ENCODE assay signal across 9 cellular contexts in the genomic region with DNA sequence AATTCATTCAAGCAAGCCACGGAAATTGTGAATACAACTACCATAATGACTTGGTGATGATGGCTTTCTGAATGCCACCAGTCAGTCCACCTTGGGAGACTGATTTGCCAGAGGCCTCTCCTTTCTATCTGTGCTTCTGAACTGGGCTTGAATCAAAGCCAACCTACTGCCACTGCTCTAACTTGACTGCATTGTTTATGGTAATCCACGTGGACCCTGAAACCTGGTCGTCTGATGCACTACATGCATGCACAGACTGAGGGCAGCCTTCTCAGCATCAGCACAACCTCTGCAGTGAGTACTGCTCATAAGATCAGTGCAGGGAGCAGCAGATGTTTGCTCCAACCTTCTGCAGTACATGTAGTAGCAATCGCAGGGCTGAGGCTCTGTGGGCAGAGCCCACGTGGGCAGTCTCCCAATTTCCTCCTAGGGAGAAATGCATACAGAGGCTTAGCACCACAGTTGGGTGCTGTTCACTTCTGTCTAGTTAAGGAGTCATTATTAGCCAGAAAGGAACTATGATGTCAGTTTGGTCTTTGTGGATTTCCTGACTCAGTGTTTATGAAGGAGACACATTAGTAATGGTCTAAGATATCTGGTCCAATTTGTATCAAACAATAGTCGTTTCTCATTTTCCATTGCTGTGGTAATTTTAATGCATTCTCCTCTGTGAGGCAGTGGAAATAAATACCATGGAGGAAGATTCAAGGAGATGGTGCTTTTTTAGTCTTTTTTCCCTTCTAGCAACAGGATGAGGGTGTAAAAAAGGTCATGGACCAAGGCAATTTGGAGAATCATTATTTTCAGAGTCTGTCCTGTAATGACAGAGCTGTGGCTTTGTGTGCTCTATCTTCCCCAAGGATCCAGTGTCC.
A peak's percentile ranks its signal among the peaks of the same experiment; 100 is the strongest.
DNase-seq lines count a peak whose midpoint lies in the region; ATAC-seq and TF ChIP-seq lines count a peak whose summit lies in the region.
"Had no signal": no experiment of that assay in that cellular context is flagged by ENCODE, and none has a peak within 500 bp of the region (broad histone marks: within the 10 kb centered on the region; RNA-seq: fewer than 3 reads in every experiment).

No MANE protein-coding gene starts in this region.

- H3K9me3 Mint-ChIP-seq in activated naive CD4-positive, alpha-beta T cell treated with anti-CD3 and anti-CD28 coated beads for 36 hours = peaks cover 3% of the 10 kb centered on the region

- in situ Hi-C loops in GM13976 (cut with MboI; ENCODE audit: low sequenced_read_pairs, unreplicated experiment) = no loop called here

- TF ChIP-seq CTCF in GM13976 (IDR thresholded peaks at IDR 0.05; ENCODE audit: borderline replicate concordance, control extremely low read depth, extremely low read depth, insufficient read depth, missing control alignments) (peak; percentile 50), testis (IDR thresholded peaks at IDR 0.05) (no peak)

- H3K27me3 ChIP-seq in MG63 = no peaks in the 10 kb centered on the region; the same call in 1 of the 2 replicates
- no peaks in the 10 kb centered on the region for H3K27me3 ChIP-seq in testis
- H3K27me3 ChIP-seq: SJSA1 had no signal

- H3K4me3 Mint-ChIP-seq in activated naive CD4-positive, alpha-beta T cell treated with anti-CD3 and anti-CD28 coated beads for 36 hours = peak overlapping the region; percentile 70

- intact Hi-C loops in activated naive CD4-positive, alpha-beta T cell treated with anti-CD3 and anti-CD28 coated beads for 36 hours (cut with micrococcal nuclease) = loop anchor here (1.0 to 10.0 kb wide), 14 partner anchors 15 to 1442 kb away; partner anchors contain the start of gene EPSTI1
- intact Hi-C loops in testis (cut with DNase I; ENCODE audit: low total_unique reads) = no loop called here

- DNase-seq in GM13976 (ENCODE audit: low spot score) = peak; percentile 34
- DNase-seq in MG63 = peak; percentile 80
- peak; percentile 67 for DNase-seq in activated naive CD4-positive, alpha-beta T cell treated with anti-CD3 and anti-CD28 coated beads for 36 hours
- DNase-seq in middle frontal gyrus (ENCODE audit: extremely low spot score, low spot score) = peak; percentile 3
- no peak for DNase-seq in HuH-7 (ENCODE audit: low spot score)
- DNase-seq in testis = no peak
- no peak for DNase-seq in T-helper 9 cell

- 32 to 53% methylated on average over 5 to 6 of the region's 6 CpGs for WGBS in testis, 2 donors

- H3K4me1 Mint-ChIP-seq in activated naive CD4-positive, alpha-beta T cell treated with anti-CD3 and anti-CD28 coated beads for 36 hours (ENCODE audit: low read depth) = peaks cover 68% of the 10 kb centered on the region

- no peaks in the 10 kb centered on the region for H3K36me3 ChIP-seq in MG63
- H3K36me3 ChIP-seq in testis (ENCODE audit: low read depth, missing control alignments) = no peaks in the 10 kb centered on the region
- H3K36me3 ChIP-seq: SJSA1 had no signal

- H3K27me3 Mint-ChIP-seq in activated naive CD4-positive, alpha-beta T cell treated with anti-CD3 and anti-CD28 coated beads for 36 hours (ENCODE audit: low read depth) = no peaks in the 10 kb centered on the region

- H3K9me3 ChIP-seq in MG63 (no peaks in the 10 kb centered on the region), testis (no peaks in the 10 kb centered on the region)
- H3K9me3 ChIP-seq: SJSA1 had no signal

- H3K36me3 Mint-ChIP-seq in activated naive CD4-positive, alpha-beta T cell treated with anti-CD3 and anti-CD28 coated beads for 36 hours (ENCODE audit: low read depth) = no peaks in the 10 kb centered on the region

- peak; percentile 83 for ATAC-seq in GM21619 (IDR thresholded peaks at IDR 0.05; ENCODE audit: unreplicated experiment)

- no peaks in the 10 kb centered on the region for H3K4me1 ChIP-seq in testis

- TF ChIP-seq POLR2A in testis (IDR thresholded peaks at IDR 0.05) = no peak

- H3K27ac Mint-ChIP-seq in activated naive CD4-positive, alpha-beta T cell treated with anti-CD3 and anti-CD28 coated beads for 36 hours = peak overlapping the region; percentile 99

- CTCF ChIA-PET in activated naive CD4-positive, alpha-beta T cell treated with anti-CD3 and anti-CD28 coated beads for 36 hours (lab: Charles Lee) = interaction anchor here (0.9 to 2.9 kb wide), 8 partner anchors 11 to 39 kb away, joined by 3 to 12 read pairs (median 4); no protein-coding TSS in a partner anchor

- H3K4me3 ChIP-seq in MG63 (no peak overlapping the region), testis (no peak overlapping the region)
- H3K4me3 ChIP-seq: SJSA1 had no signal

- H3K27ac ChIP-seq in testis = no peak overlapping the region
- H3K27ac ChIP-seq: SJSA1 had no signal

Comparison
In these comparisons a context has a peak if more than half of its experiments do, and no peak if none do; other contexts are left out.
1. DNase-seq: peak in GM13976 (single experiment), MG63 (single experiment), activated naive CD4-positive, alpha-beta T cell treated with anti-CD3 and anti-CD28 coated beads for 36 hours (single experiment) and middle frontal gyrus (single experiment); none in HuH-7 (single experiment), testis (single experiment) and T-helper 9 cell (single experiment).